ENCODE assay signal across 14 cellular contexts in genomic region chr3:101183151-101183550, GRCh38.
DNase-seq lines count a peak whose midpoint lies in the region; TF ChIP-seq lines count a peak whose summit lies in the region.
"Had no signal": no experiment of that assay in that cellular context is flagged by ENCODE, and none has a peak within 500 bp of the region (broad histone marks: within the 10 kb centered on the region; RNA-seq: fewer than 3 reads in every experiment).

No MANE protein-coding gene starts in this region.

- H3K14ac ChIP-seq in trophoblast cell (ENCODE audit: low read length): no peak overlapping the region

- peak overlapping the region; percentile 26; the same call in 1 of the 2 replicates for H3K4me2 ChIP-seq in PC-9
- H3K4me2 ChIP-seq in trophoblast cell (ENCODE audit: low read length): no peak overlapping the region

- intact Hi-C loops in PC-9 (cut with micrococcal nuclease; ENCODE audit: unreplicated experiment): no loop called here

- H3K9me3 ChIP-seq in PC-9 (ENCODE audit: insufficient read depth, low read depth) (no peaks in the 10 kb centered on the region), trophoblast cell (ENCODE audit: insufficient read depth, low read depth, low read length) (peaks cover 2% of the 10 kb centered on the region)

- no CpG with 5 or more reads among the region's 5 CpGs for WGBS in trophoblast cell (ENCODE audit: extremely low coverage, insufficient coverage, insufficient read length)

- H2BK12ac ChIP-seq in trophoblast cell (ENCODE audit: low read length): no peak overlapping the region

- H4K20me1 ChIP-seq in PC-9 (ENCODE audit: insufficient read depth): no peaks in the 10 kb centered on the region

- H3K79me2 ChIP-seq in PC-9 (ENCODE audit: low read depth) (no peaks in the 10 kb centered on the region), trophoblast cell (ENCODE audit: control insufficient read depth, insufficient read depth, low read length, poor library complexity) (no peaks in the 10 kb centered on the region)

- no peak overlapping the region for H2BK120ac ChIP-seq in trophoblast cell (ENCODE audit: insufficient read depth, low read length, poor library complexity)

- H3K36me3 ChIP-seq in PC-9 (ENCODE audit: low read depth) (no peaks in the 10 kb centered on the region), trophoblast cell (ENCODE audit: control insufficient read depth in 1 of 2, insufficient read depth in 2 of 2, low read length in 2 of 2) (no peaks in the 10 kb centered on the region)

- no peak overlapping the region for H3K9ac ChIP-seq in trophoblast cell (ENCODE audit: low read length)
- H3K9ac ChIP-seq: GM23248 had no signal

- no peak overlapping the region for H2AK5ac ChIP-seq in trophoblast cell (ENCODE audit: low read length)

- TF ChIP-seq CTCF in PC-9 (conservative IDR thresholded peaks at IDR 0.05) (no peak), GM10248 (IDR thresholded peaks at IDR 0.05; ENCODE audit: control extremely low read depth, extremely low read depth, low read depth, missing control alignments) (no peak)

- H3K9me2 ChIP-seq in PC-9 (ENCODE audit: insufficient read depth): no peaks in the 10 kb centered on the region; the same call in 1 of the 2 replicates

- H3K4me3 ChIP-seq in PC-9 (no peak overlapping the region), trophoblast cell (ENCODE audit: low read depth, low read length) (no peak overlapping the region)
- H3K4me3 ChIP-seq: GM12878, GM23248 had no signal

- no peak overlapping the region for H3K27ac ChIP-seq in PC-9
- H3K27ac ChIP-seq in trophoblast cell (ENCODE audit: low read depth, low read length): peak overlapping the region; percentile 72
- H3K27ac ChIP-seq: GM23248 had no signal

- no peak overlapping the region for H3K23ac ChIP-seq in trophoblast cell (ENCODE audit: low read length)

- H4K91ac ChIP-seq in trophoblast cell (ENCODE audit: low read depth, low read length): no peak overlapping the region

- POLR2A ChIA-PET in PC-9 (lab: Charles Lee; ENCODE audit: unreplicated experiment) (no interaction called here), GM10248 (lab: Yijun Ruan, JAX) (no interaction called here)

- H3F3A ChIP-seq in PC-9 (ENCODE audit: insufficient read depth, low read depth): no peaks in the 10 kb centered on the region

- H3K4me1 ChIP-seq in PC-9 (replicated peaks; ENCODE audit: insufficient read depth) (peaks cover 12% of the 10 kb centered on the region), trophoblast cell (ENCODE audit: control insufficient read depth in 1 of 2, insufficient read depth in 2 of 2, low read length in 2 of 2) (peaks cover 2 to 13% of the 10 kb centered on the region in 2 experiments)

- no TSS peak for BruUV-seq in PC-9 (replicated peaks; lab: Mats Ljungman, UMichigan)

- CTCF ChIA-PET in PC-9 (lab: Charles Lee) (no interaction called here), GM10248 (lab: Yijun Ruan, JAX) (no interaction called here)

- H4K12ac ChIP-seq in trophoblast cell (ENCODE audit: low read depth, low read length): no peak overlapping the region

- H3K27me3 ChIP-seq in PC-9 (ENCODE audit: insufficient read depth, low read depth): no peaks in the 10 kb centered on the region
- no peaks in the 10 kb centered on the region for H3K27me3 ChIP-seq in trophoblast cell (ENCODE audit: insufficient read depth, low read length)

- H2AFZ ChIP-seq in PC-9: peak overlapping the region; percentile 39
- H2AFZ ChIP-seq in trophoblast cell (ENCODE audit: insufficient read depth, low read length, poor library complexity): no peak overlapping the region
- H2AFZ ChIP-seq: GM23248 had no signal

- peaks cover 5% of the 10 kb centered on the region for H3K79me1 ChIP-seq in trophoblast cell (ENCODE audit: low read length)

- no peak overlapping the region for H3K4ac ChIP-seq in trophoblast cell (ENCODE audit: low read depth, low read length)

- no peak overlapping the region for H3K18ac ChIP-seq in trophoblast cell (ENCODE audit: low read length)

- no peak overlapping the region for H2BK5ac ChIP-seq in trophoblast cell (ENCODE audit: low read depth, low read length, poor library complexity)

- DNase-seq in PC-9: peak in 1 of 2 experiments; percentile 43
- DNase-seq in islet precursor cell: peak; percentile 64
- peak; percentile 54 to 74 for DNase-seq in trophoblast cell
- no peak for DNase-seq in hepatic stellate cell (ENCODE audit: low spot score)
- DNase-seq in stimulated activated CD4-positive, alpha-beta T cell treated with anti-CD3 and anti-CD28 coated beads, Interleukin-12 subunit alpha, Interleukin-12 subunit beta, amount 100 ng/mL, for 4 hours: no peak
- DNase-seq in GM10248 (ENCODE audit: extremely low spot score): no peak
- DNase-seq: C1 segment of cervical spinal cord; CD4-positive, alpha-beta memory T cell; COR-L47; DMS53; DMS79 treated with DMSO at 0.1 percent for 48 hours; H9 had no signal

- H4K8ac ChIP-seq in trophoblast cell (ENCODE audit: low read depth, low read length): no peak overlapping the region

Comparison
In these comparisons a context has a peak if more than half of its experiments do, and no peak if none do; other contexts are left out.
1. DNase-seq: peak in islet precursor cell (single experiment) and trophoblast cell (2 of 2); none in hepatic stellate cell (single experiment), stimulated activated CD4-positive, alpha-beta T cell treated with anti-CD3 and anti-CD28 coated beads, Interleukin-12 subunit alpha, Interleukin-12 subunit beta, amount 100 ng/mL, for 4 hours (single experiment) and GM10248 (single experiment).